ENCODE assay signal across 9 cellular contexts in genomic region chr13:27079421-27079958, GRCh38.
DNase-seq lines count a peak whose midpoint lies in the region; ATAC-seq and TF ChIP-seq lines count a peak whose summit lies in the region.
"Had no signal": no experiment of that assay in that cellular context is flagged by ENCODE, and none has a peak within 500 bp of the region (broad histone marks: within the 10 kb centered on the region; RNA-seq: fewer than 3 reads in every experiment).

No MANE protein-coding gene starts in this region.

- ATAC-seq in Panc1 (no peak), GM19463 (IDR thresholded peaks at IDR 0.05; ENCODE audit: unreplicated experiment) (no peak)
- no peak for ATAC-seq in activated CD4-positive, alpha-beta T cell treated with anti-CD3 and anti-CD28 coated beads for 36 hours

- no peak overlapping the region for H3K4me3 Mint-ChIP-seq in osteocyte (ENCODE audit: unreplicated experiment)
- H3K4me3 Mint-ChIP-seq in activated CD4-positive, alpha-beta T cell treated with anti-CD3 and anti-CD28 coated beads for 36 hours: no peak overlapping the region

- peak overlapping the region; percentile 29; the same call in 1 of the 2 replicates for H3K27ac ChIP-seq in Panc1 (ENCODE audit: low read length)

- intact Hi-C loops in Panc1 (cut with micrococcal nuclease; ENCODE audit: unreplicated experiment): no loop called here
- intact Hi-C loops in activated CD4-positive, alpha-beta T cell treated with anti-CD3 and anti-CD28 coated beads for 36 hours (cut with DNase I, micrococcal nuclease): no loop called here

- H3K27me3 Mint-ChIP-seq in osteocyte (ENCODE audit: unreplicated experiment): no peaks in the 10 kb centered on the region
- no peaks in the 10 kb centered on the region for H3K27me3 Mint-ChIP-seq in activated CD4-positive, alpha-beta T cell treated with anti-CD3 and anti-CD28 coated beads for 36 hours

- no peak for TF ChIP-seq CTCF in Panc1 (IDR thresholded peaks at IDR 0.05)
- TF ChIP-seq CTCF in osteocyte (IDR thresholded peaks at IDR 0.05): no peak

- H3K36me3 ChIP-seq in Panc1 (ENCODE audit: control insufficient read depth, insufficient read depth, low read length): peaks cover 12% of the 10 kb centered on the region; the same call in 1 of the 2 replicates

- H3K4me1 ChIP-seq in Panc1 (ENCODE audit: control insufficient read depth, insufficient read depth, low read length): peaks cover 12% of the 10 kb centered on the region

- POLR2A ChIA-PET in Panc1 (lab: Charles Lee): no interaction called here
- POLR2A ChIA-PET in activated CD4-positive, alpha-beta T cell treated with anti-CD3 and anti-CD28 coated beads for 36 hours (lab: Charles Lee): no interaction called here

- H3K36me3 Mint-ChIP-seq in osteocyte (ENCODE audit: unreplicated experiment): peaks cover 31% of the 10 kb centered on the region
- peaks cover 44% of the 10 kb centered on the region for H3K36me3 Mint-ChIP-seq in activated CD4-positive, alpha-beta T cell treated with anti-CD3 and anti-CD28 coated beads for 36 hours (ENCODE audit: low read depth)

- BruUV-seq in Panc1 (replicated peaks; lab: Mats Ljungman, UMichigan): no TSS peak

- no peaks in the 10 kb centered on the region for H3K27me3 ChIP-seq in Panc1 (ENCODE audit: control insufficient read depth, insufficient read depth, low read length)

- no peaks in the 10 kb centered on the region for H3K9me3 Mint-ChIP-seq in osteocyte (ENCODE audit: unreplicated experiment)
- no peaks in the 10 kb centered on the region for H3K9me3 Mint-ChIP-seq in activated CD4-positive, alpha-beta T cell treated with anti-CD3 and anti-CD28 coated beads for 36 hours (ENCODE audit: low read depth)

- H3K4me1 Mint-ChIP-seq in osteocyte (ENCODE audit: unreplicated experiment): peaks cover 43% of the 10 kb centered on the region
- peaks cover 8% of the 10 kb centered on the region for H3K4me1 Mint-ChIP-seq in activated CD4-positive, alpha-beta T cell treated with anti-CD3 and anti-CD28 coated beads for 36 hours

- in situ Hi-C loops in Panc1 (cut with HindIII; ENCODE audit: low pct_unique_long_range_greater_than_20kb, low sequenced_read_pairs): no loop called here

- CTCF ChIA-PET in Panc1 (lab: Charles Lee): no interaction called here
- CTCF ChIA-PET in activated CD4-positive, alpha-beta T cell treated with anti-CD3 and anti-CD28 coated beads for 36 hours (lab: Charles Lee): no interaction called here

- H3K4me3 ChIP-seq in Panc1 (ENCODE audit: low read depth in 2 of 2, low read length in 2 of 2): no peak overlapping the region

- H3K27ac Mint-ChIP-seq in osteocyte (ENCODE audit: unreplicated experiment): peak overlapping the region; percentile 78
- H3K27ac Mint-ChIP-seq in activated CD4-positive, alpha-beta T cell treated with anti-CD3 and anti-CD28 coated beads for 36 hours: no peak overlapping the region

- H3K9me3 ChIP-seq in Panc1 (ENCODE audit: control insufficient read depth, insufficient read depth, low read depth, low read length): no peaks in the 10 kb centered on the region

- DNase-seq in GF-D8 (lab: John Stamatoyannopoulos, UW) (peak; percentile 52), Panc1 (ENCODE audit: low read depth, low spot score) (no peak), fibroblast of peridontal ligament (ENCODE audit: extremely low read depth) (peak; percentile 92), osteocyte (ENCODE audit: extremely low spot score, unreplicated experiment) (no peak), DMS 273 treated with DMSO at 0.1 percent for 48 hours (lab: John Stamatoyannopoulos, UW) (no peak), NCI-H524 treated with DMSO at 0.1 percent for 48 hours (lab: John Stamatoyannopoulos, UW) (no peak)
- no peak for DNase-seq in activated CD4-positive, alpha-beta T cell treated with anti-CD3 and anti-CD28 coated beads for 36 hours
- DNase-seq: posterior cingulate gyrus had no signal

Comparison
In these comparisons a context has a peak if more than half of its experiments do, and no peak if none do; other contexts are left out.
1. DNase-seq: peak in GF-D8 (single experiment) and fibroblast of peridontal ligament (single experiment); none in Panc1 (single experiment), osteocyte (single experiment), activated CD4-positive, alpha-beta T cell treated with anti-CD3 and anti-CD28 coated beads for 36 hours (single experiment), DMS 273 treated with DMSO at 0.1 percent for 48 hours (single experiment) and NCI-H524 treated with DMSO at 0.1 percent for 48 hours (single experiment).